ENCODE assay signal across 1 cellular context in the genomic region with DNA sequence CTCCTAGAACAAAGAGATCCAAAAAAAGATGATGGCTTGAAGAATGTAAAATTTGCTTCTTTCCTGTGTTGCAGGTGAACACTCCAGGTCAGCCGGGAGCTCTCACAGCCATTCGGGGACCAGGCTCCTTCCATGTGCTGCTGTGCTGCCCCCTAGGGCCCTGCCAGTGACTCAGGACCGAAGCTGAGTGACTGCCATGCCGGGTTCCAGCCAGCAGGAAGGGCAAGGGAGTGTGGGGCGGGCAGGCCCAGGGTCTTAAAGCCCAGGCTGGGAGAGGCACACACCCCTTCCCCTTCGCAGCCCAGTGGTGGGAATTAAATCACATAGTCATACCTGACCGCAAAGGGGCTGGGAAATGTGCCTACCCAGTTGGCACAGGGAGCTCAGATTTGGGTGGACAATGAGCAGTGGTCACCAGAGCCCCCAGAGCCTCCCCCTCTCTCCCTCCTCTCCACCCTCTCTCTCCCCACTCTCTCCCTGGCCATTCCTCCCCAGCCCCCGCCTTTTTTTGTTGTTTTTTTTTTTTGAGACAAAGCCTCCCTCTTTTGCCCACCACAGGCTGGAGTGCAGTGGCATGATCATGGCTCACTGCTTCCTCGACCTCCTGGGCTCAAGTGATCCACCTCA.
A peak's percentile ranks its signal among the peaks of the same experiment; 100 is the strongest.
TF ChIP-seq lines count a peak whose summit lies in the region.

No MANE protein-coding gene starts in this region.

TF ChIP-seq in GM12878, 131 proteins besides CTCF, POLR2A, EP300 and RAD21 (continued from another document):
- no peak for TF ChIP-seq CEBPZ (IDR thresholded peaks at IDR 0.05; ENCODE audit: low read depth, low read length)
- TF ChIP-seq, protein P1, sequence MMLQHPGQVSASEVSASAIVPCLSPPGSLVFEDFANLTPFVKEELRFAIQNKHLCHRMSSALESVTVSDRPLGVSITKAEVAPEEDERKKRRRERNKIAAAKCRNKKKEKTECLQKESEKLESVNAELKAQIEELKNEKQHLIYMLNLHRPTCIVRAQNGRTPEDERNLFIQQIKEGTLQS (IDR thresholded peaks at IDR 0.05; ENCODE audit: borderline replicate concordance, extremely low read depth, low read depth, low read length): no peak
- TF ChIP-seq MYB (IDR thresholded peaks at IDR 0.05; ENCODE audit: borderline replicate concordance, low read depth, low read length): no peak
- no peak for TF ChIP-seq RELA (IDR thresholded peaks at IDR 0.05; ENCODE audit: borderline replicate concordance, partially characterized antibody)
- TF ChIP-seq KLF5 (IDR thresholded peaks at IDR 0.05; ENCODE audit: partially characterized antibody): no peak
- TF ChIP-seq PAX5 (IDR thresholded peaks at IDR 0.05; ENCODE audit: borderline replicate concordance, low read depth, low read length): no peak
- TF ChIP-seq CBFB (IDR thresholded peaks at IDR 0.05; ENCODE audit: low read depth): no peak
- TF ChIP-seq BACH1 (IDR thresholded peaks at IDR 0.05; ENCODE audit: borderline replicate concordance): no peak
- TF ChIP-seq ASH2L (IDR thresholded peaks at IDR 0.05; ENCODE audit: borderline replicate concordance, low read depth): no peak
- peak; percentile 51; the same call in 1 of the 2 replicates for TF ChIP-seq IKZF1 (conservative IDR thresholded peaks at IDR 0.05)
- peak; percentile 75 for TF ChIP-seq YY1 (IDR thresholded peaks at IDR 0.05; ENCODE audit: low read depth, low read length)
- TF ChIP-seq ETV6 (conservative IDR thresholded peaks at IDR 0.05 in 1 of 2, IDR thresholded peaks at IDR 0.05 in 1 of 2; ENCODE audit: borderline replicate concordance in 1 of 2, low read depth in 1 of 2): no peak
- no peak for TF ChIP-seq LARP7 (IDR thresholded peaks at IDR 0.05)
- TF ChIP-seq CBX5 (IDR thresholded peaks at IDR 0.05; ENCODE audit: low read depth): no peak
- no peak for TF ChIP-seq MEF2A (IDR thresholded peaks at IDR 0.05; ENCODE audit: insufficient read depth, low read depth, low read length)
TF ChIP-seq in GM12878: peak in this region for 11.
